8 cellular contexts compared by ENCODE assay signal in genomic region chr7:6589829-6590644, GRCh38.
DNase-seq lines count a peak whose midpoint lies in the region; ATAC-seq and TF ChIP-seq lines count a peak whose summit lies in the region.

Gene INTS15 (plus strand): TSS chr7:6590021. CDS start chr7:6590284, 263 bp downstream.

- DNase-seq in D341Med (ENCODE audit: low spot score) (peak; percentile 98), HPDE6-E6E7 (ENCODE audit: extremely low spot score) (peak; percentile 71), activated T-cell treated with anti-CD3 and anti-CD28 coated beads for 4 hours (peak; percentile 68), erythroblast (lab: John Stamatoyannopoulos, UW) (peak; percentile 91 to 95)
- peak; percentile 57 for DNase-seq in stimulated activated CD8-positive, alpha-beta memory T cell treated with anti-CD3 and anti-CD28 coated beads, Interleukin-7, amount 100 ng/mL, for 24 hours (ENCODE audit: low read depth)

- H3K36me3 ChIP-seq in OCI-LY3 (replicated peaks; ENCODE audit: low read depth, low read length), result peaks cover 7% of the 10 kb centered on the region
- H3K36me3 ChIP-seq in muscle layer of colon (ENCODE audit: insufficient read depth, low read length), result peaks cover 36% of the 10 kb centered on the region

- peak; percentile 22; the same call in 1 of the 2 replicates for TF ChIP-seq CTCF in OCI-LY3 (IDR thresholded peaks at IDR 0.05; ENCODE audit: low read depth, low read length)

- H3K9me3 ChIP-seq in OCI-LY3 (ENCODE audit: insufficient read depth, low read length) (no peaks in the 10 kb centered on the region), muscle layer of colon (ENCODE audit: low read length) (no peaks in the 10 kb centered on the region)

- ATAC-seq in GM19467 (IDR thresholded peaks at IDR 0.05; ENCODE audit: unreplicated experiment), result peak; percentile 87

- H3K4me3 ChIP-seq in OCI-LY3 (ENCODE audit: low read length) (peak within 1 kb of the TSS; percentile 97), muscle layer of colon (ENCODE audit: low read depth in 1 of 2, low read length in 2 of 2) (peak within 1 kb of the TSS; percentile 80 to 81)

- peaks cover 16% of the 10 kb centered on the region for H3K79me2 ChIP-seq in OCI-LY3 (ENCODE audit: low read length)

- H3K27me3 ChIP-seq in OCI-LY3 (ENCODE audit: low read depth, low read length) (no peaks in the 10 kb centered on the region), muscle layer of colon (ENCODE audit: control insufficient read depth in 1 of 2, insufficient read depth in 2 of 2, low read length in 2 of 2) (no peaks in the 10 kb centered on the region)

- H4K20me1 ChIP-seq in OCI-LY3 (ENCODE audit: insufficient read depth, low read length), result no peaks in the 10 kb centered on the region

- H3K9ac ChIP-seq in OCI-LY3 (ENCODE audit: low read length) (peak within 1 kb of the TSS; percentile 72), muscle layer of colon (ENCODE audit: low read length) (peak within 1 kb of the TSS; percentile 61)

- H3K27ac ChIP-seq in OCI-LY3 (ENCODE audit: low read length) (peak within 1 kb of the TSS; percentile 20; the same call in 1 of the 2 replicates), muscle layer of colon (ENCODE audit: low read depth, low read length) (peak within 1 kb of the TSS; percentile 85)

- H3K4me2 ChIP-seq in OCI-LY3 (ENCODE audit: low read length), result peak within 1 kb of the TSS; percentile 83

- TF ChIP-seq POLR2A in erythroblast (IDR thresholded peaks at IDR 0.05; ENCODE audit: low read length), result peak; percentile 80

- H2AFZ ChIP-seq in OCI-LY3 (ENCODE audit: low read depth, low read length), result no peak within 1 kb of the TSS

- H3K4me1 ChIP-seq in OCI-LY3 (ENCODE audit: low read length) (peaks cover 4% of the 10 kb centered on the region; the same call in 1 of the 2 replicates), muscle layer of colon (ENCODE audit: insufficient read depth, low read length) (peaks cover 8% of the 10 kb centered on the region)

Comparison
In these comparisons a context has a peak if more than half of its experiments do, and no peak if none do; other contexts are left out.
1. Peak in every context shown above with its lines: DNase-seq, ATAC-seq, H3K4me3 ChIP-seq and H3K27ac ChIP-seq.